Comparison of ENCODE assay signal across 14 cellular contexts in the genomic region with DNA sequence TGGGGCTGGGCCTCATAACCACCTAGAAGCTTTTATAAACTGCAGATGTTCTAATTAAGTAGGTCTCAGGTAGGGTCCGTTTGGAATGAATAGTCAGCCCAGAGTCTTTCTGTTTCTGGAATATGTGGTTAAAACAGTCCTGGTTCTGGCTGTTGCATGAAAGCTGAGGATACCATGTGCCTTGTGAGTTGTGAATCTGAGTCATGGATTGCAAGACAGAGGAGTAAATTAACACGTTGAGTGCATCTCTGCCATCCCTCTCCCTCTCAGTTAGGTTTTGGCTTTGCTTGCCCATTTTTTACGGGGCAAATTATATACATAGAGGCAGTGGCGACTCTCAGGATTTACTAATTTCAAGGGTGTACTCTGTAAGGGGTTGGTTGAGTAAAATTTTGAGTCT. TPM values are rescaled to one million over a fixed set of nuclear protein-coding genes. Genes with fewer than 3 reads are reported as not detected.
DNase-seq lines count a peak whose midpoint lies in the region; ATAC-seq, FAIRE-seq and TF ChIP-seq lines count a peak whose summit lies in the region.
"Had no signal": no experiment of that assay in that cellular context is flagged by ENCODE, and none has a peak within 500 bp of the region (broad histone marks: within the 10 kb centered on the region; RNA-seq: fewer than 3 reads in every experiment).

No MANE protein-coding gene starts in this region.

- no peaks in the 10 kb centered on the region for H3K36me3 ChIP-seq in prostate gland

- no peak for TF ChIP-seq CTCF in foreskin keratinocyte (conservative IDR thresholded peaks at IDR 0.05)
- no peak for TF ChIP-seq CTCF in prostate gland (IDR thresholded peaks at IDR 0.05)

- H3K9me3 ChIP-seq in prostate gland = no peaks in the 10 kb centered on the region

- POLR2A ChIA-PET in T-cell (lab: Charles Lee) = interaction anchor here (0.5 to 1.8 kb wide), 6 partner anchors 13 to 310 kb away, joined by 3 to 7 read pairs (median 4); no protein-coding TSS in a partner anchor

- intact Hi-C loops in activated naive CD4-positive, alpha-beta T cell treated with anti-CD3 and anti-CD28 coated beads for 36 hours (cut with micrococcal nuclease) = loop anchor here (1.0 to 5.0 kb wide), 3 partner anchors 8 to 226 kb away; no protein-coding TSS in a partner anchor
- intact Hi-C loops in prostate gland (cut with DNase I) = no loop called here

- H3K4me3 Mint-ChIP-seq in activated naive CD4-positive, alpha-beta T cell treated with anti-CD3 and anti-CD28 coated beads for 36 hours = no peak overlapping the region
- peak overlapping the region; percentile 11 to 80 (median 39) for H3K4me3 Mint-ChIP-seq in T-cell
- H3K4me3 Mint-ChIP-seq in stimulated activated naive CD8-positive, alpha-beta T cell treated with anti-CD3 and anti-CD28 coated beads, Interleukin-15, amount 100 ng/mL, for 72 hours = peak overlapping the region; percentile 67 to 70

- peaks cover 38% of the 10 kb centered on the region for H3K36me3 Mint-ChIP-seq in activated naive CD4-positive, alpha-beta T cell treated with anti-CD3 and anti-CD28 coated beads for 36 hours (ENCODE audit: low read depth)
- peaks cover 28% of the 10 kb centered on the region for H3K36me3 Mint-ChIP-seq in T-cell

- CTCF ChIA-PET in activated naive CD4-positive, alpha-beta T cell treated with anti-CD3 and anti-CD28 coated beads for 36 hours (lab: Charles Lee) = interaction anchor here (0.7 to 1.2 kb wide), 4 partner anchors 13 to 227 kb away, joined by 3 read pairs; no protein-coding TSS in a partner anchor
- CTCF ChIA-PET in T-cell (lab: Charles Lee) = interaction anchor here in 1 of 2 donors (0.7 to 1.1 kb wide), 3 partner anchors 16 to 227 kb away, joined by 3 to 5 read pairs (median 5); no protein-coding TSS in a partner anchor

- H3K27ac Mint-ChIP-seq in activated naive CD4-positive, alpha-beta T cell treated with anti-CD3 and anti-CD28 coated beads for 36 hours = peak overlapping the region; percentile 86
- H3K27ac Mint-ChIP-seq in T-cell = peak overlapping the region; percentile 98 to 99
- H3K27ac Mint-ChIP-seq in stimulated activated naive CD8-positive, alpha-beta T cell treated with anti-CD3 and anti-CD28 coated beads, Interleukin-15, amount 100 ng/mL, for 72 hours = peak overlapping the region; percentile 60 to 93

- DNase-seq in activated naive CD4-positive, alpha-beta T cell treated with anti-CD3 and anti-CD28 coated beads for 36 hours = no peak
- no peak for DNase-seq in activated naive CD4-positive, alpha-beta T cell treated with anti-CD3 and anti-CD28 coated beads, Interleukin-2, amount 50 U/mL, for 16 hours
- DNase-seq in T-cell (no peak), foreskin keratinocyte (peak in 1 of 2 donors; percentile 8), HTR-8/SVneo (ENCODE audit: insufficient read length, low spot score) (no peak), NCI-H187 treated with DMSO at 0.1 percent for 48 hours (lab: John Stamatoyannopoulos, UW) (no peak), prostate gland (ENCODE audit: low spot score) (no peak)
- no peak for DNase-seq in stimulated activated naive CD8-positive, alpha-beta T cell treated with anti-CD3 and anti-CD28 coated beads, Interleukin-15, amount 100 ng/mL, for 72 hours
- DNase-seq: EL; MM.1S; NCI-H2227 treated with DMSO at 0.1 percent for 48 hours; PC-9; stimulated activated CD4-positive, alpha-beta T cell treated with anti-CD3 and anti-CD28 coated beads, Interleukin-2, amount 100 ng/mL, for 48 hours; stimulated activated naive CD4-positive, alpha-beta T cell had no signal

- ATAC-seq in T-cell (replicated peaks in 1 of 4) = no peak
- peak; percentile 20 for ATAC-seq in foreskin keratinocyte
- ATAC-seq in stimulated activated naive CD8-positive, alpha-beta T cell treated with anti-CD3 and anti-CD28 coated beads, Interleukin-15, amount 100 ng/mL, for 72 hours = peak; percentile 16

- H3K4me3 ChIP-seq in prostate gland = no peak overlapping the region
- H3K4me3 ChIP-seq: PC-9 had no signal

- H3K27ac ChIP-seq in foreskin keratinocyte (no peak overlapping the region), prostate gland (no peak overlapping the region)
- H3K27ac ChIP-seq: PC-9 had no signal

- WGBS in prostate gland = 72% methylated on average over 4 of the region's 4 CpGs

- H3K27me3 Mint-ChIP-seq in activated naive CD4-positive, alpha-beta T cell treated with anti-CD3 and anti-CD28 coated beads for 36 hours (ENCODE audit: low read depth) = no peaks in the 10 kb centered on the region
- no peaks in the 10 kb centered on the region for H3K27me3 Mint-ChIP-seq in T-cell
- H3K27me3 Mint-ChIP-seq in stimulated activated naive CD8-positive, alpha-beta T cell treated with anti-CD3 and anti-CD28 coated beads, Interleukin-15, amount 100 ng/mL, for 72 hours = no peaks in the 10 kb centered on the region

- H3K9me3 Mint-ChIP-seq in activated naive CD4-positive, alpha-beta T cell treated with anti-CD3 and anti-CD28 coated beads for 36 hours = no peaks in the 10 kb centered on the region
- H3K9me3 Mint-ChIP-seq in T-cell = no peaks in the 10 kb centered on the region
- peaks cover 0 to 4% of the 10 kb centered on the region in 2 donors for H3K9me3 Mint-ChIP-seq in stimulated activated naive CD8-positive, alpha-beta T cell treated with anti-CD3 and anti-CD28 coated beads, Interleukin-15, amount 100 ng/mL, for 72 hours

- no peak for FAIRE-seq in HTR-8/SVneo (lab: Jason Lieb, UNC)

- TF ChIP-seq POLR2A in prostate gland (IDR thresholded peaks at IDR 0.05) = no peak

- H3K4me1 Mint-ChIP-seq in activated naive CD4-positive, alpha-beta T cell treated with anti-CD3 and anti-CD28 coated beads for 36 hours (ENCODE audit: low read depth) = peaks cover 93% of the 10 kb centered on the region
- H3K4me1 Mint-ChIP-seq in T-cell = peaks cover 94 to 96% (median 95%) of the 10 kb centered on the region in 3 donors
- H3K4me1 Mint-ChIP-seq in stimulated activated naive CD8-positive, alpha-beta T cell treated with anti-CD3 and anti-CD28 coated beads, Interleukin-15, amount 100 ng/mL, for 72 hours = peaks cover 100% of the 10 kb centered on the region

- H3K4me1 ChIP-seq in foreskin keratinocyte (peaks cover 8% of the 10 kb centered on the region), prostate gland (replicated peaks) (no peaks in the 10 kb centered on the region)

- H3K27me3 ChIP-seq in foreskin keratinocyte (no peaks in the 10 kb centered on the region), prostate gland (replicated peaks; ENCODE audit: insufficient read depth) (no peaks in the 10 kb centered on the region)

RNA-seq across cellular contexts. Expression of a gene that starts 59.1 kb away (rescaled TPM):
- total RNA-seq in activated naive CD4-positive, alpha-beta T cell treated with anti-CD3 and anti-CD28 coated beads for 36 hours = 100 to 1,000 TPM; 106 to 113 TPM
- 100 to 1,000 TPM in 4 of 5 donors, 10 to 100 TPM in 1; 97.7 to 154 (median 120) TPM for total RNA-seq in T-cell
- total RNA-seq in foreskin keratinocyte = 46.0 and 66.3 TPM in 2 replicates
- 32.0 and 44.1 TPM in 2 replicates for polyA plus RNA-seq in foreskin keratinocyte
- 100 to 1,000 TPM in 1 of 2 donors, 10 to 100 TPM in 1; 39.0 to 144 TPM for total RNA-seq in prostate gland

Comparison
In these comparisons a context has a peak if more than half of its experiments do, and no peak if none do; other contexts are left out.
1. ATAC-seq: peak in foreskin keratinocyte (single experiment) and stimulated activated naive CD8-positive, alpha-beta T cell treated with anti-CD3 and anti-CD28 coated beads, Interleukin-15, amount 100 ng/mL, for 72 hours (single experiment); none in T-cell (0 of 4).
2. Peak in every context shown above with its lines, with median percentiles within 50 percentile points of each other: H3K27ac Mint-ChIP-seq.